13 cellular contexts compared by ENCODE assay signal in genomic region chr2:234249873-234250272, GRCh38.
A peak's percentile ranks its signal among the peaks of the same experiment; 100 is the strongest.
DNase-seq lines count a peak whose midpoint lies in the region; TF ChIP-seq lines count a peak whose summit lies in the region.
"Had no signal": no experiment of that assay in that cellular context is flagged by ENCODE, and none has a peak within 500 bp of the region (broad histone marks: within the 10 kb centered on the region; RNA-seq: fewer than 3 reads in every experiment).

No MANE protein-coding gene starts in this region.

- H3K9me3 Mint-ChIP-seq in osteocyte (ENCODE audit: unreplicated experiment) = no peaks in the 10 kb centered on the region
- H3K9me3 Mint-ChIP-seq: CD8-positive, alpha-beta memory T cell; IgD-negative memory B cell; naive B cell had no signal

- no peak overlapping the region for H3K4me3 Mint-ChIP-seq in osteocyte (ENCODE audit: unreplicated experiment)
- H3K4me3 Mint-ChIP-seq: CD8-positive, alpha-beta memory T cell; IgD-negative memory B cell; naive B cell had no signal

- CTCF ChIA-PET in PC-9 (lab: Charles Lee) = interaction anchor here (0.6 kb wide), 1 partner anchor 112 kb away, joined by 10 read pairs; no protein-coding TSS in a partner anchor

- H3K9me2 ChIP-seq in PC-9 (ENCODE audit: insufficient read depth) = no peaks in the 10 kb centered on the region

- H2AFZ ChIP-seq in PC-9 = no peak overlapping the region

- no peaks in the 10 kb centered on the region for H3K27me3 ChIP-seq in PC-9 (ENCODE audit: insufficient read depth, low read depth)

- peak overlapping the region; percentile 56 for H3K27ac Mint-ChIP-seq in osteocyte (ENCODE audit: unreplicated experiment)
- H3K27ac Mint-ChIP-seq: CD8-positive, alpha-beta memory T cell; IgD-negative memory B cell had no signal

- H3K4me1 ChIP-seq in PC-9 (replicated peaks; ENCODE audit: insufficient read depth) = peaks cover 80% of the 10 kb centered on the region

- H3K4me1 Mint-ChIP-seq in osteocyte (ENCODE audit: unreplicated experiment) = peaks cover 57% of the 10 kb centered on the region
- H3K4me1 Mint-ChIP-seq: naive B cell had no signal

- no peaks in the 10 kb centered on the region for H4K20me1 ChIP-seq in PC-9 (ENCODE audit: insufficient read depth)

- DNase-seq in EL (peak; percentile 89), PC-9 (peak; percentile 80 to 99), epithelial cell of prostate (ENCODE audit: low read depth, low spot score) (peak; percentile 74), osteocyte (ENCODE audit: extremely low spot score, unreplicated experiment) (no peak), COR-L47 (lab: John Stamatoyannopoulos, UW) (no peak), medulla oblongata (ENCODE audit: extremely low spot score) (no peak), HuH-7.5 (ENCODE audit: low spot score) (no peak), SHP77 (lab: John Stamatoyannopoulos, UW) (no peak)
- DNase-seq: activated CD4-positive, alpha-beta T cell treated with anti-CD3 and anti-CD28 coated beads for 4 hours; activated gamma-delta T cell treated with Interleukin-2 at 50 U/mL for 16 hours; CD8-positive, alpha-beta memory T cell; naive B cell had no signal

- peak overlapping the region; percentile 91 for H3K27ac ChIP-seq in PC-9
- H3K27ac ChIP-seq in epithelial cell of prostate = peak overlapping the region; percentile 85

- intact Hi-C loops in PC-9 (cut with micrococcal nuclease; ENCODE audit: unreplicated experiment) = loop anchor here (1.0 to 10.0 kb wide), 9 partner anchors 8 to 731 kb away; partner anchors contain the start of genes MSL3B and UGT1A6

- H3K4me3 ChIP-seq in PC-9 = peak overlapping the region; percentile 6; the same call in 1 of the 2 replicates

- no TSS peak for BruUV-seq in PC-9 (replicated peaks; lab: Mats Ljungman, UMichigan)

- no peaks in the 10 kb centered on the region for H3K36me3 Mint-ChIP-seq in osteocyte (ENCODE audit: unreplicated experiment)
- H3K36me3 Mint-ChIP-seq: CD8-positive, alpha-beta memory T cell had no signal

- no peaks in the 10 kb centered on the region; the same call in 1 of the 2 replicates for H3K9me3 ChIP-seq in PC-9 (ENCODE audit: insufficient read depth, low read depth)

- no peaks in the 10 kb centered on the region for H3K79me2 ChIP-seq in PC-9 (ENCODE audit: low read depth)

- H3K4me2 ChIP-seq in PC-9 = peak overlapping the region; percentile 67

- no peaks in the 10 kb centered on the region for H3K27me3 Mint-ChIP-seq in osteocyte (ENCODE audit: unreplicated experiment)
- H3K27me3 Mint-ChIP-seq: CD8-positive, alpha-beta memory T cell had no signal

- TF ChIP-seq CTCF in PC-9 (conservative IDR thresholded peaks at IDR 0.05) (no peak), osteocyte (IDR thresholded peaks at IDR 0.05) (no peak)

- H3K36me3 ChIP-seq in PC-9 (ENCODE audit: low read depth) = no peaks in the 10 kb centered on the region

- H3F3A ChIP-seq in PC-9 (ENCODE audit: insufficient read depth, low read depth) = peaks cover 68% of the 10 kb centered on the region

- POLR2A ChIA-PET in PC-9 (lab: Charles Lee; ENCODE audit: unreplicated experiment) = interaction anchor here (0.6 to 1.2 kb wide), 3 partner anchors 47 to 173 kb away, joined by 3 to 6 read pairs (median 3); no protein-coding TSS in a partner anchor

Comparison
In these comparisons a context has a peak if more than half of its experiments do, and no peak if none do; other contexts are left out.
1. DNase-seq: peak in EL (single experiment), PC-9 (2 of 2) and epithelial cell of prostate (single experiment); none in osteocyte (single experiment), COR-L47 (single experiment), medulla oblongata (single experiment), HuH-7.5 (single experiment) and SHP77 (0 of 2).